21 cellular contexts compared by ENCODE assay signal in the genomic region with DNA sequence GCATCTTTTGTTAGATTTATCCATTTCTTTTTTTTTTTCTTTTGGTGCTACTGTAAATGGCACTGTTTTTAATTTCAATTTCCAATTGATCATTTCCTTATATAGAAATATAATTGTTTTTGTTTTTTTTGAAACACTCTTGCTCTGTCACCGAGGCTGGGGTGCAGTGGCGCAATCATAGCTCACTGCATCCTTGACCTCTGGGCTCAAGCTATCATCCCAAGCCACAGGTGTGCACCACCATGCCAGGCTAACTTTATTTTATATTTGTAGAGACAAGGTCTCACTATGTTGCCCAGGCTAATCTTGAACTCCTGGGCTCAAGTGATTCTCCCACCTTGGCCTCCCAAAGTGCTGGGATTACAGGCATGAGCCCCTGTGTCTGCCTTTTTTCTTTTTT. TPM values are rescaled to one million over a fixed set of nuclear protein-coding genes. Genes with fewer than 3 reads are reported as not detected.
"Had no signal": no experiment of that assay in that cellular context is flagged by ENCODE, and none has a peak within 500 bp of the region (broad histone marks: within the 10 kb centered on the region; RNA-seq: fewer than 3 reads in every experiment).

No MANE protein-coding gene starts in this region.

- H3K4me3 ChIP-seq: body of pancreas, cardiac muscle cell, lung, ovary, prostate gland, right atrium auricular region, stomach, suprapubic skin, tibial nerve had no signal

- DNase-seq: activated CD4-positive, alpha-beta memory T cell treated with anti-CD3 and anti-CD28 coated beads, Interleukin-2, amount 10 ng/mL, durations not matched to agents 7 days and 5 days; activated CD4-positive, alpha-beta T cell treated with anti-CD3 and anti-CD28 coated beads for 48 hours; activated CD4-positive, CD25-positive, alpha-beta regulatory T cell; activated gamma-delta T cell treated with Interleukin-2 at 50 U/mL for 16 hours; body of pancreas; cortex of kidney; foreskin keratinocyte; naive thymus-derived CD8-positive, alpha-beta T cell; ovary; stimulated activated CD4-positive, alpha-beta T cell treated with anti-CD3 and anti-CD28 coated beads, Interleukin-12 subunit alpha, Interleukin-12 subunit beta, amount 100 ng/mL, for 4 hours; stimulated activated CD4-positive, alpha-beta T cell treated with anti-CD3 and anti-CD28 coated beads, Interleukin-4, amount 100 ng/mL, for 4 hours; stomach had no signal

- H3K27me3 Mint-ChIP-seq: activated CD4-positive, alpha-beta memory T cell treated with anti-CD3 and anti-CD28 coated beads, Interleukin-2, amount 10 ng/mL, durations not matched to agents 7 days and 5 days; activated naive CD4-positive, alpha-beta T cell treated with anti-CD3 and anti-CD28 coated beads, Interleukin-2, amount 50 U/mL, for 24 hours; naive thymus-derived CD8-positive, alpha-beta T cell had no signal

- ATAC-seq: foreskin keratinocyte had no signal

- H3K9me3 Mint-ChIP-seq: activated CD4-positive, alpha-beta memory T cell treated with anti-CD3 and anti-CD28 coated beads, Interleukin-2, amount 10 ng/mL, durations not matched to agents 7 days and 5 days; activated naive CD4-positive, alpha-beta T cell treated with anti-CD3 and anti-CD28 coated beads, Interleukin-2, amount 50 U/mL, for 24 hours; activated T-helper 1 cell treated with anti-CD3 and anti-CD28 coated beads, Interleukin-12 subunit alpha, Interleukin-12 subunit beta, Interleukin-2, Interleukin-4 antibody, amounts not matched to agents 30 ng/mL and 10 ng/mL and 1 ng/mL, durations not matched to agents 14 hours and 24 hours and 36 hours; naive thymus-derived CD8-positive, alpha-beta T cell; T-helper 1 cell treated with Interleukin-12 subunit alpha and Interleukin-12 subunit beta and Interleukin-4 antibody, amounts not matched to agents 30 μg/mL and 1 μg/mL, for 36 hours had no signal

- H3K27ac ChIP-seq: cardiac muscle cell, foreskin keratinocyte, ovary, prostate gland, suprapubic skin had no signal

- H3K36me3 ChIP-seq: ovary had no signal

- H3K4me1 ChIP-seq: body of pancreas, foreskin keratinocyte, prostate gland had no signal

- H3K4me3 Mint-ChIP-seq: activated CD4-positive, alpha-beta memory T cell treated with anti-CD3 and anti-CD28 coated beads, Interleukin-2, amount 10 ng/mL, durations not matched to agents 7 days and 5 days; activated naive CD4-positive, alpha-beta T cell treated with anti-CD3 and anti-CD28 coated beads, Interleukin-2, amount 50 U/mL, for 24 hours; T-helper 1 cell treated with Interleukin-12 subunit alpha and Interleukin-12 subunit beta and Interleukin-4 antibody, amounts not matched to agents 30 μg/mL and 1 μg/mL, for 36 hours had no signal

- H3K27me3 ChIP-seq: body of pancreas, cardiac muscle cell, foreskin keratinocyte, ovary, right atrium auricular region, stomach, suprapubic skin, tibial nerve had no signal

- H3K27ac Mint-ChIP-seq: activated CD4-positive, alpha-beta memory T cell treated with anti-CD3 and anti-CD28 coated beads, Interleukin-2, amount 10 ng/mL, durations not matched to agents 7 days and 5 days; activated naive CD4-positive, alpha-beta T cell treated with anti-CD3 and anti-CD28 coated beads, Interleukin-2, amount 50 U/mL, for 24 hours; activated T-helper 1 cell treated with anti-CD3 and anti-CD28 coated beads, Interleukin-12 subunit alpha, Interleukin-12 subunit beta, Interleukin-2, Interleukin-4 antibody, amounts not matched to agents 30 ng/mL and 10 ng/mL and 1 ng/mL, durations not matched to agents 14 hours and 24 hours and 36 hours had no signal

- H3K9me3 ChIP-seq: body of pancreas, ovary, prostate gland, right atrium auricular region, stomach, suprapubic skin, tibial nerve had no signal

RNA-seq across cellular contexts. Expression of a gene that starts 48.2 kb away (rescaled TPM):
- total RNA-seq: body of pancreas had no signal
